Comparison of ENCODE assay signal across 28 cellular contexts in the genomic region with DNA sequence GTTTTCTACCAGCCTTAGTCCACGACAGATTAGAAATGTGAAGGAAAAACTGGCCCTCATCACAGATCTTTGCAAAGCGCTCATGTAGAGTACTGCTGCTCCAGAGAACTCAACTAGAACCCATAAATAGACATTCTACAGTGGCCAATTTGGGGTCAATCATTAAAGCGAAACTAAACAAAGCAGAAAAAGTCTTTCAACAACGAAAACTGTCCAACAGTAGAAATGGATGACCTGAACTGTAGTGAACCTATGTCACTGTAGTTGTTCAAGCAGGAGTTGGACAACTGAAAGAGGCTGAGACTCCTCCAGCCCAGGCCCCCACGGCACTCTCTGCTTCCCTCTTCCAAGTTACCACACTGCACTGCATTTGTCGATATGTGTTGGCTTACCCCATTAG.
"Had no signal": no experiment of that assay in that cellular context is flagged by ENCODE, and none has a peak within 500 bp of the region (broad histone marks: within the 10 kb centered on the region; RNA-seq: fewer than 3 reads in every experiment).

No MANE protein-coding gene starts in this region.

- H3K9me3 ChIP-seq: esophagus muscularis mucosa, heart right ventricle, left ventricle myocardium inferior, lower lobe of right lung, ovary, psoas muscle, spleen, testis, tibial artery had no signal

- H3K4me3 ChIP-seq: esophagus muscularis mucosa, heart right ventricle, left ventricle myocardium inferior, lower lobe of right lung, ovary, psoas muscle, skin epidermis, spleen, testis, tibial artery had no signal

- H3K36me3 Mint-ChIP-seq: naive thymus-derived CD8-positive, alpha-beta T cell; stimulated activated memory B cell treated with anti-CD40 and anti-IgM and Interleukin-4, amounts not matched to agents 10 μg/mL and 1 μg/mL and 100 μg/mL, for 72 hours had no signal

- H3K27ac ChIP-seq: esophagus muscularis mucosa, heart right ventricle, left ventricle myocardium inferior, lower lobe of right lung, ovary, psoas muscle, skin epidermis, spleen, testis, tibial artery had no signal

- H3K27ac Mint-ChIP-seq: dendritic cell treated with granulocyte-macrophage colony-stimulating factor and Interleukin-4, amounts not matched to agents 40 ng/mL and 50 ng/mL, for 4 days; naive thymus-derived CD8-positive, alpha-beta T cell; stimulated activated memory B cell treated with anti-CD40 and anti-IgM and Interleukin-4, amounts not matched to agents 10 μg/mL and 1 μg/mL and 100 μg/mL, for 72 hours; type B pancreatic cell had no signal

- H3K9me3 Mint-ChIP-seq: dendritic cell treated with granulocyte-macrophage colony-stimulating factor and Interleukin-4, amounts not matched to agents 40 ng/mL and 50 ng/mL, for 4 days; stimulated activated memory B cell treated with anti-CD40 and anti-IgM and Interleukin-4, amounts not matched to agents 10 μg/mL and 1 μg/mL and 100 μg/mL, for 72 hours had no signal

- FAIRE-seq: colon, endothelial cell of umbilical vein, islet of Langerhans had no signal

- H3K4me1 ChIP-seq: esophagus muscularis mucosa, heart right ventricle, left ventricle myocardium inferior, lower lobe of right lung, psoas muscle, spleen, testis had no signal

- ATAC-seq: heart right ventricle; left cardiac atrium; lower lobe of right lung; naive thymus-derived CD8-positive, alpha-beta T cell; psoas muscle; stimulated activated memory B cell treated with anti-CD40 and anti-IgM and Interleukin-4, amounts not matched to agents 10 μg/mL and 1 μg/mL and 100 μg/mL, for 72 hours; stimulated activated naive CD8-positive, alpha-beta T cell treated with anti-CD3 and anti-CD28 coated beads, Interleukin-15, Interleukin-2, amounts not matched to agents 100 U/mL and 50 U/mL, for 24 hours had no signal

- H3K4me1 Mint-ChIP-seq: naive thymus-derived CD8-positive, alpha-beta T cell; stimulated activated memory B cell treated with anti-CD40 and anti-IgM and Interleukin-4, amounts not matched to agents 10 μg/mL and 1 μg/mL and 100 μg/mL, for 72 hours had no signal

- H3K4me3 Mint-ChIP-seq: dendritic cell treated with granulocyte-macrophage colony-stimulating factor and Interleukin-4, amounts not matched to agents 40 ng/mL and 50 ng/mL, for 4 days; naive thymus-derived CD8-positive, alpha-beta T cell; stimulated activated memory B cell treated with anti-CD40 and anti-IgM and Interleukin-4, amounts not matched to agents 10 μg/mL and 1 μg/mL and 100 μg/mL, for 72 hours; type B pancreatic cell had no signal

- H3K27me3 Mint-ChIP-seq: dendritic cell treated with granulocyte-macrophage colony-stimulating factor and Interleukin-4, amounts not matched to agents 40 ng/mL and 50 ng/mL, for 4 days had no signal

- H3K36me3 ChIP-seq: esophagus muscularis mucosa, heart right ventricle, left ventricle myocardium inferior, lower lobe of right lung, ovary, spleen, tibial artery had no signal

- H3K27me3 ChIP-seq: esophagus muscularis mucosa, heart right ventricle, ovary, spleen, testis, tibial artery had no signal

- DNase-seq: effector CD8-positive, alpha-beta T cell; foreskin melanocyte; glutamatergic neuron; heart right ventricle; hippocampal formation; left cardiac atrium; left ventricle myocardium inferior; lower lobe of right lung; naive thymus-derived CD8-positive, alpha-beta T cell; occipital lobe; ovary; posterior cingulate gyrus; psoas muscle; right cardiac atrium; spleen; stimulated activated CD4-positive, alpha-beta T cell treated with anti-CD3 and anti-CD28 coated beads, Interleukin-4, amount 100 ng/mL, for 4 hours; stimulated activated naive CD8-positive, alpha-beta T cell treated with anti-CD3 and anti-CD28 coated beads, Interleukin-15, Interleukin-2, amounts not matched to agents 100 U/mL and 50 U/mL, for 24 hours; substantia nigra; testis; tibial artery had no signal
